Comparison of ENCODE assay signal across 9 cellular contexts in the genomic region with DNA sequence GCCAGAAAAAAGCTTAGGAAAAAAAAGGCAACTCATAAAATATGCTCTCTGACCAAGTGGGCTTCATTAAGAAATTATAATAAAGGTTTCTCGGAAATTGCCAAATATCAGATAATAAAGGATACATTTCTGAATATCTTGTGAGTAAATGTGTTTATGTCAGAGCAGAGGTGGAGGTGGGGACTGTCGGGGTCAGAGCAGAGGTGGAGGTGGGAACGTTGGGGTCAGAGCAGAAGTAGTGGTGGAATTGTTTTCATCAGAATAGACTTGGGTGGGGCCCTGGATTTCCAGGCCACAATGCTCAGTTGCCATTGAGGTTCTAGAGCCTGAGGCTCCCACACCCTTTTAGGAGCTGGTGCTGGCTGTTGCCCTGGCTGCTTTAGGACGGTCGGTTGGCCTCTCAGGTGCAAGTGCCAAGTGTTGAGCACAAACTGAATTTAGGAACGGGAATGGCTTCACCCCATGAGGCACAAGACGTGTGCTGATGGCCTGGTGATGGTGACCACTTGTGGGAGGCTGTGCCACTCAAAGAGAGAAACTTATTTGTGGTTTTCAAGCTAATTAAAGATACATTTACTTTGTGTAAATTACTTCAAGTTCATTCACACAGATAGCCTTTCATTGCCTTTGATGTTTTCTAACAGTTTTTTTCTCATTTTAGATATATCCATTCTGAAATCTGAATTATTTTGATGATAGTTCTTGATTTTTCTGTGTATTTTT.
DNase-seq lines count a peak whose midpoint lies in the region; ATAC-seq lines count a peak whose summit lies in the region.
"Had no signal": no experiment of that assay in that cellular context is flagged by ENCODE, and none has a peak within 500 bp of the region (broad histone marks: within the 10 kb centered on the region; RNA-seq: fewer than 3 reads in every experiment).

No MANE protein-coding gene starts in this region.

- peak; percentile 35 for DNase-seq in activated CD8-positive, alpha-beta memory T cell treated with anti-CD3 and anti-CD28 coated beads, Interleukin-2, amount 50 U/mL, for 4 hours
- no peak for DNase-seq in activated CD8-positive, alpha-beta memory T cell treated with anti-CD3 and anti-CD28 coated beads for 24 hours
- DNase-seq in Jurkat, Clone E6-1 (ENCODE audit: low read depth, low spot score), result peak; percentile 4
- DNase-seq in activated naive CD8-positive, alpha-beta T cell treated with anti-CD3 and anti-CD28 coated beads, Interleukin-2, amount 50 U/mL, for 16 hours (ENCODE audit: low read depth, low spot score), result peak; percentile 10
- DNase-seq in iPS-NIHi11 (ENCODE audit: low spot score) (peak; percentile 35), HuH-7 (ENCODE audit: low spot score) (no peak), UCSD-AML1 (lab: John Stamatoyannopoulos, UW; ENCODE audit: unreplicated experiment) (no peak)
- no peak for DNase-seq in stimulated activated naive CD8-positive, alpha-beta T cell treated with anti-CD3 and anti-CD28 coated beads, Interleukin-15, amount 100 ng/mL, for 72 hours

- H3K4me1 Mint-ChIP-seq in stimulated activated naive CD8-positive, alpha-beta T cell treated with anti-CD3 and anti-CD28 coated beads, Interleukin-15, amount 100 ng/mL, for 72 hours, result peaks cover 25% of the 10 kb centered on the region

- H3K9me3 Mint-ChIP-seq in stimulated activated naive CD8-positive, alpha-beta T cell treated with anti-CD3 and anti-CD28 coated beads, Interleukin-15, amount 100 ng/mL, for 72 hours, result peaks cover 0 to 5% of the 10 kb centered on the region in 2 donors

- peak; percentile 84 for ATAC-seq in stimulated activated naive CD8-positive, alpha-beta T cell treated with anti-CD3 and anti-CD28 coated beads, Interleukin-15, amount 100 ng/mL, for 72 hours

- H3K27ac Mint-ChIP-seq in stimulated activated naive CD8-positive, alpha-beta T cell treated with anti-CD3 and anti-CD28 coated beads, Interleukin-15, amount 100 ng/mL, for 72 hours, result peak overlapping the region in 1 of 2 donors; percentile 61

- H3K4me3 ChIP-seq in Jurkat, Clone E6-1 (ENCODE audit: low read length), result no peak overlapping the region
- H3K4me3 ChIP-seq: SK-N-MC had no signal

- peak overlapping the region in 1 of 2 donors; percentile 1 for H3K4me3 Mint-ChIP-seq in stimulated activated naive CD8-positive, alpha-beta T cell treated with anti-CD3 and anti-CD28 coated beads, Interleukin-15, amount 100 ng/mL, for 72 hours

- no peaks in the 10 kb centered on the region for H3K27me3 Mint-ChIP-seq in stimulated activated naive CD8-positive, alpha-beta T cell treated with anti-CD3 and anti-CD28 coated beads, Interleukin-15, amount 100 ng/mL, for 72 hours

Comparison
In these comparisons a context has a peak if more than half of its experiments do, and no peak if none do; other contexts are left out.
1. DNase-seq: peak in activated CD8-positive, alpha-beta memory T cell treated with anti-CD3 and anti-CD28 coated beads, Interleukin-2, amount 50 U/mL, for 4 hours (single experiment), Jurkat, Clone E6-1 (single experiment), activated naive CD8-positive, alpha-beta T cell treated with anti-CD3 and anti-CD28 coated beads, Interleukin-2, amount 50 U/mL, for 16 hours (single experiment) and iPS-NIHi11 (single experiment); none in activated CD8-positive, alpha-beta memory T cell treated with anti-CD3 and anti-CD28 coated beads for 24 hours (single experiment), stimulated activated naive CD8-positive, alpha-beta T cell treated with anti-CD3 and anti-CD28 coated beads, Interleukin-15, amount 100 ng/mL, for 72 hours (0 of 2), HuH-7 (single experiment) and UCSD-AML1 (single experiment).